1 cellular context compared by ENCODE assay signal in genomic region chr1:91676030-91676429, GRCh38.
TF ChIP-seq lines count a peak whose summit lies in the region.

No MANE protein-coding gene starts in this region.

TF ChIP-seq in IMR-90, 13 proteins besides CTCF, POLR2A, EP300 and RAD21 (continued from another document):
- TF ChIP-seq CHD1 (IDR thresholded peaks at IDR 0.05; ENCODE audit: low read depth, low read length) (no peak), SMC3 (IDR thresholded peaks at IDR 0.05; ENCODE audit: low read depth, low read length) (no peak), MXI1 (IDR thresholded peaks at IDR 0.05; ENCODE audit: borderline replicate concordance, low read depth, low read length) (no peak), NFE2L2 (IDR thresholded peaks at IDR 0.05; ENCODE audit: low read depth, low read length) (no peak), BHLHE40 (IDR thresholded peaks at IDR 0.05; ENCODE audit: low read depth, low read length) (no peak)
TF ChIP-seq in IMR-90: peak in this region for 0.
